In the genomic region with DNA sequence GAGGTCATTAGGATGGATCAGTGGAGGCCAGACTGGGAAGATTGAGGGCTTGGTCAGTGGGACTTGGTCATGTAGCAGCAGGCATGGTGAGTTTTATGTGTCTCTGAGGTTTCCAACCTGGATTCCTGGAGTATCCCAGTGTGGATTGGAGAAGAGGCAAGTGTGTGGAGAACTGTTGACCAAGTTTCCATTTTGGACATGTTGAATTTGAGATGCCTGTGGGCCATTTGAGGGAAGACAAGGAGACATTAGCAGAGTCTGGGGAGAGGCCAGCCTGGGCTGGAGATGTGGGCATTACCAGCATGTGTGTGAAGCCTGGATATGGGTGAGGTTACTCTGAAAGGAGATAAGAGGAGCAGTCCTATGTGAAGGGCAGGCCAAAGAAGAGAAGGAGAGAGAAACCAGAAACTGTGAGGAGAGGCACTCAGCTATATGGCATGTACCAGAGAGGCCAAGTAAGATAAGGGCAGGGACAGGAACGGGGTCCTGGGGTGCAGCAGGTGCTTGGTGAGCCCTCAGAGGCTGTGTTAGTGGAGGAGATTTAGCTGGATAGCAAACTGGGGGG, we compare ENCODE assay signal across 1 cellular context.
TF ChIP-seq lines count a peak whose summit lies in the region.

No MANE protein-coding gene starts in this region.

TF ChIP-seq in HepG2, 621 proteins besides CTCF, POLR2A, EP300 and RAD21:
- no peak for TF ChIP-seq ZNF790 (CRISPR knock-in tag; IDR thresholded peaks at IDR 0.05; ENCODE audit: borderline replicate concordance)
- TF ChIP-seq, protein P1, sequence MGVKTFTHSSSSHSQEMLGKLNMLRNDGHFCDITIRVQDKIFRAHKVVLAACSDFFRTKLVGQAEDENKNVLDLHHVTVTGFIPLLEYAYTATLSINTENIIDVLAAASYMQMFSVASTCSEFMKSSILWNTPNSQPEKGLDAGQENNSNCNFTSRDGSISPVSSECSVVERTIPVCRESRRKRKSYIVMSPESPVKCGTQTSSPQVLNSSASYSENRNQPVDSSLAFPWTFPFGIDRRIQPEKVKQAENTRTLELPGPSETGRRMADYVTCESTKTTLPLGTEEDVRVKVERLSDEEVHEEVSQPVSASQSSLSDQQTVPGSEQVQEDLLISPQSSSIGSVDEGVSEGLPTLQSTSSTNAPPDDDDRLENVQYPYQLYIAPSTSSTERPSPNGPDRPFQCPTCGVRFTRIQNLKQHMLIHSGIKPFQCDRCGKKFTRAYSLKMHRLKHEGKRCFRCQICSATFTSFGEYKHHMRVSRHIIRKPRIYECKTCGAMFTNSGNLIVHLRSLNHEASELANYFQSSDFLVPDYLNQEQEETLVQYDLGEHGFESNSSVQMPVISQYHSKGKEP (CRISPR knock-in tag; IDR thresholded peaks at IDR 0.05): no peak
